In genomic region chrX:15606064-15606590, GRCh38 we compare ENCODE assay signal across 3 cellular contexts.
TF ChIP-seq lines count a peak whose summit lies in the region.

No MANE protein-coding gene starts in this region.

TF ChIP-seq in IMR-90, 13 proteins besides CTCF, POLR2A, EP300 and RAD21:
- TF ChIP-seq RFX5 (IDR thresholded peaks at IDR 0.05; ENCODE audit: low read depth, low read length) (no peak), MAZ (IDR thresholded peaks at IDR 0.05; ENCODE audit: borderline replicate concordance, low read depth, low read length) (no peak), ELK1 (IDR thresholded peaks at IDR 0.05; ENCODE audit: borderline replicate concordance, low read depth, low read length) (no peak), MAFK (IDR thresholded peaks at IDR 0.05; ENCODE audit: low read depth, low read length) (0 out of 2 replicates have a peak, but pooled peaks have one; percentile 32)

TF ChIP-seq in K562, 482 proteins besides CTCF, POLR2A, EP300 and RAD21:
- TF ChIP-seq ZNF316 (IDR thresholded peaks at IDR 0.05) (peak; percentile 38), ZNF76 (CRISPR knock-in tag; IDR thresholded peaks at IDR 0.05; ENCODE audit: borderline replicate concordance) (no peak), C11orf30 (IDR thresholded peaks at IDR 0.05; ENCODE audit: low read depth) (peak; percentile 49; the same call in 1 of the 2 replicates), NONO (IDR thresholded peaks at IDR 0.05; ENCODE audit: low read depth in 2 of 2, low read length in 1 of 2) (no peak), MAFG (tag; conservative IDR thresholded peaks at IDR 0.05) (peak; percentile 16; the same call in 1 of the 2 replicates)

TF ChIP-seq in GM12891, 5 proteins besides CTCF, POLR2A, EP300 and RAD21:
- TF ChIP-seq POU2F2 (IDR thresholded peaks at IDR 0.05; ENCODE audit: low read depth, low read length), result no peak
- TF ChIP-seq PAX5 (IDR thresholded peaks at IDR 0.05; ENCODE audit: insufficient read depth, low read length, severe bottlenecking), result no peak
- TF ChIP-seq TAF1 (IDR thresholded peaks at IDR 0.05; ENCODE audit: low read depth, low read length), result no peak
TF ChIP-seq in GM12891: peak in this region for 0.
